ENCODE assay signal across 23 cellular contexts in genomic region chr7:22596763-22597434, GRCh38.
"Had no signal": no experiment of that assay in that cellular context is flagged by ENCODE, and none has a peak within 500 bp of the region (broad histone marks: within the 10 kb centered on the region; RNA-seq: fewer than 3 reads in every experiment).

No MANE protein-coding gene starts in this region.

- H3K27me3 ChIP-seq: ascending aorta, breast epithelium, Peyer's patch, SJSA1 had no signal

- FAIRE-seq: TTC549 had no signal

- H3K36me3 ChIP-seq: ascending aorta, breast epithelium, Peyer's patch had no signal

- H3K9ac ChIP-seq: SK-N-SH had no signal

- H3K9me2 ChIP-seq: SK-N-SH had no signal

- H3K4me2 ChIP-seq: SK-N-SH had no signal

- H3K4me1 ChIP-seq: ascending aorta, breast epithelium, Peyer's patch had no signal

- H3K9me3 ChIP-seq: ascending aorta, breast epithelium, Peyer's patch, SJSA1, SK-N-SH had no signal

- H3K4me3 ChIP-seq: ascending aorta, breast epithelium, Peyer's patch, SJSA1 had no signal

- H3K27ac ChIP-seq: ascending aorta, breast epithelium, Peyer's patch, SJSA1 had no signal

- DNase-seq: activated CD4-positive, alpha-beta T cell treated with anti-CD3 and anti-CD28 coated beads, Interleukin-2, amount 10 ng/mL, durations not matched to agents 7 days and 5 days; activated CD4-positive, alpha-beta T cell treated with anti-CD3 and anti-CD28 coated beads, Interleukin-2, amount 50 U/mL, for 48 hours; activated CD8-positive, alpha-beta T cell treated with anti-CD3 and anti-CD28 coated beads, Interleukin-2, amount 10 ng/mL, durations not matched to agents 7 days and 5 days; activated gamma-delta T cell; activated naive CD4-positive, alpha-beta T cell treated with Interleukin-2 at 50 U/mL for 16 hours; activated naive CD8-positive, alpha-beta T cell treated with anti-CD3 and anti-CD28 coated beads, Interleukin-2, amount 10 ng/mL, durations not matched to agents 7 days and 5 days; activated T-cell treated with anti-CD3 and anti-CD28 coated beads, Interleukin-2, amount 50 U/mL, for 24 hours; amygdala; NCI-H1105; NCI-H1417 treated with DMSO at 0.1 percent for 48 hours; NCI-H187 treated with DMSO at 0.1 percent for 48 hours; NCI-H2081; NCI-H2171 treated with DMSO at 0.1 percent for 48 hours; NCI-H226; NCI-H524 treated with DMSO at 0.1 percent for 48 hours; Peyer's patch; RPMI8226; SHP77 treated with DMSO at 0.1 percent for 48 hours; SK-N-SH had no signal
